In the genomic region with DNA sequence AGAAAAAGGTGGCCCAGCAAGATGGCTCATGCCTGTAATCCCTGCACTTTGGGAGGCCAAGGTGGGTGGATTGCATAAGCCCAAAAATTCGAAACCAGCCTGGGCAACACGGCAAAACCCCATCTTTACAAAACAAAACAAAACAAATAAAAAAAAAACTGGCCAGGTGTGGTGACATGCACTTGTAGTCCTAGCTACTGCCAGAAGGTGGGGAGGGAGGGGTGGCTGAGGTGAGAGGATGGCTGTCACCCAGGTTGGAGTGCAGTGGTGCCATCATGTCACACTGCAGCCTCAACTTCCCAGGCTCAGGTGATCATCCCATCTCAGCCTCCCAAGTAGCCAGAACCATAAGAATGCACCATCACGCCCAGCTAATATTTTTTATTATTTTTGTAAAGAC, we compare ENCODE assay signal across 21 cellular contexts. TPM values are rescaled to one million over a fixed set of nuclear protein-coding genes. Genes with fewer than 3 reads are reported as not detected.
DNase-seq lines count a peak whose midpoint lies in the region; ATAC-seq, FAIRE-seq and TF ChIP-seq lines count a peak whose summit lies in the region.
"Had no signal": no experiment of that assay in that cellular context is flagged by ENCODE, and none has a peak within 500 bp of the region (broad histone marks: within the 10 kb centered on the region; RNA-seq: fewer than 3 reads in every experiment).

No MANE protein-coding gene starts in this region.

- H3K4me1 ChIP-seq in thyroid gland (peaks cover 22% of the 10 kb centered on the region in 2 donors), adrenal gland (replicated peaks in 1 of 2) (no peaks in the 10 kb centered on the region), GM23248 (ENCODE audit: insufficient read depth) (no peaks in the 10 kb centered on the region)
- H3K4me1 ChIP-seq: parathyroid adenoma had no signal

- H3K4me3 Mint-ChIP-seq in activated CD4-positive, alpha-beta T cell treated with anti-CD3 and anti-CD28 coated beads for 36 hours: no peak overlapping the region
- H3K4me3 Mint-ChIP-seq: CD14-positive monocyte; naive thymus-derived CD8-positive, alpha-beta T cell had no signal

- TF ChIP-seq CTCF in bronchial epithelial cell (IDR thresholded peaks at IDR 0.05; ENCODE audit: insufficient read depth, low read length, severe bottlenecking): peak; percentile 6
- TF ChIP-seq CTCF in thyroid gland (IDR thresholded peaks at IDR 0.05): peak in 1 of 6 experiments; percentile 11
- TF ChIP-seq CTCF in adrenal gland (IDR thresholded peaks at IDR 0.05): no peak

- CTCF ChIA-PET in activated CD4-positive, alpha-beta T cell treated with anti-CD3 and anti-CD28 coated beads for 36 hours (lab: Charles Lee): interaction anchor here (0.6 to 1.5 kb wide), 4 partner anchors 13 to 77 kb away, joined by 3 read pairs; no protein-coding TSS in a partner anchor

- H3K9me2 ChIP-seq in GM23248 (ENCODE audit: insufficient read depth): no peaks in the 10 kb centered on the region

- H3K9me3 ChIP-seq in thyroid gland (no peaks in the 10 kb centered on the region), adrenal gland (replicated peaks in 1 of 3) (no peaks in the 10 kb centered on the region), GM23248 (ENCODE audit: low read depth) (no peaks in the 10 kb centered on the region)
- H3K9me3 ChIP-seq: heart left ventricle, transverse colon had no signal

- TF ChIP-seq POLR2A in thyroid gland (IDR thresholded peaks at IDR 0.05) (no peak), adrenal gland (IDR thresholded peaks at IDR 0.05) (no peak)

- POLR2A ChIA-PET in activated CD4-positive, alpha-beta T cell treated with anti-CD3 and anti-CD28 coated beads for 36 hours (lab: Charles Lee): no interaction called here

- in situ Hi-C loops in GM23248 (cut with MboI): no loop called here

- FAIRE-seq in bronchial epithelial cell (lab: Jason Lieb, UNC): no peak
- FAIRE-seq: HTR-8/SVneo had no signal

- H3K27ac ChIP-seq in thyroid gland (no peak overlapping the region), adrenal gland (no peak overlapping the region), GM23248 (no peak overlapping the region)
- H3K27ac ChIP-seq: heart left ventricle, parathyroid adenoma, transverse colon had no signal

- peaks cover 9% of the 10 kb centered on the region for H3K4me1 Mint-ChIP-seq in activated CD4-positive, alpha-beta T cell treated with anti-CD3 and anti-CD28 coated beads for 36 hours
- H3K4me1 Mint-ChIP-seq: CD14-positive monocyte had no signal

- no peaks in the 10 kb centered on the region for H3K9me3 Mint-ChIP-seq in activated CD4-positive, alpha-beta T cell treated with anti-CD3 and anti-CD28 coated beads for 36 hours (ENCODE audit: low read depth)
- H3K9me3 Mint-ChIP-seq: naive thymus-derived CD8-positive, alpha-beta T cell had no signal

- H3K36me3 Mint-ChIP-seq in activated CD4-positive, alpha-beta T cell treated with anti-CD3 and anti-CD28 coated beads for 36 hours (ENCODE audit: low read depth): no peaks in the 10 kb centered on the region

- H3K4me2 ChIP-seq in GM23248 (ENCODE audit: unreplicated experiment): no peak overlapping the region

- intact Hi-C loops in activated CD4-positive, alpha-beta T cell treated with anti-CD3 and anti-CD28 coated beads for 36 hours (cut with DNase I, micrococcal nuclease): no loop called here
- intact Hi-C loops in thyroid gland (cut with DNase I) (no loop called here), adrenal gland (cut with DNase I) (no loop called here)

- H3K27me3 ChIP-seq in bronchial epithelial cell (ENCODE audit: control insufficient read depth, insufficient read depth, low read length) (no peaks in the 10 kb centered on the region), thyroid gland (no peaks in the 10 kb centered on the region), adrenal gland (no peaks in the 10 kb centered on the region), GM23248 (replicated peaks; ENCODE audit: insufficient read depth) (no peaks in the 10 kb centered on the region)
- H3K27me3 ChIP-seq: heart left ventricle, transverse colon had no signal

- no peaks in the 10 kb centered on the region for H3K36me3 ChIP-seq in bronchial epithelial cell (ENCODE audit: control insufficient read depth, insufficient read depth, low read length)
- H3K36me3 ChIP-seq in thyroid gland: no peaks in the 10 kb centered on the region
- no peaks in the 10 kb centered on the region for H3K36me3 ChIP-seq in adrenal gland (replicated peaks in 1 of 2)
- H3K36me3 ChIP-seq in GM23248 (ENCODE audit: low read depth): no peaks in the 10 kb centered on the region
- H3K36me3 ChIP-seq: heart left ventricle, transverse colon had no signal

- no peak for ATAC-seq in activated CD4-positive, alpha-beta T cell treated with anti-CD3 and anti-CD28 coated beads for 36 hours
- ATAC-seq in HG03521 (IDR thresholded peaks at IDR 0.05; ENCODE audit: unreplicated experiment): no peak
- ATAC-seq: heart left ventricle; naive thymus-derived CD8-positive, alpha-beta T cell had no signal

- DNase-seq in activated CD4-positive, alpha-beta T cell treated with anti-CD3 and anti-CD28 coated beads for 36 hours: peak; percentile 9
- DNase-seq in activated CD4-positive, alpha-beta T cell treated with anti-CD3 and anti-CD28 coated beads for 4 hours: no peak
- DNase-seq in NCI-H2029 (lab: John Stamatoyannopoulos, UW) (peak; percentile 67), bronchial epithelial cell (ENCODE audit: low read depth) (no peak), thyroid gland (peak; percentile 27 to 34), adrenal gland (no peak), GM23248 (no peak)
- DNase-seq: ACHN; activated CD4-positive, alpha-beta T cell treated with anti-CD3 and anti-CD28 coated beads, Interleukin-2, amount 50 U/mL, for 1 hour; activated naive CD4-positive, alpha-beta T cell; aorta; effector CD8-positive, alpha-beta T cell; heart left ventricle; naive thymus-derived CD8-positive, alpha-beta T cell; NCI-H2081; stimulated activated naive CD4-positive, alpha-beta T cell treated with Interleukin-2 at 50 U/mL for 16 hours; transverse colon had no signal

- H3F3A ChIP-seq in GM23248 (ENCODE audit: insufficient read depth): peaks cover 6% of the 10 kb centered on the region; the same call in 1 of the 2 replicates

- H3K9ac ChIP-seq in GM23248: no peak overlapping the region
- H3K9ac ChIP-seq: parathyroid adenoma had no signal

- H2AFZ ChIP-seq in GM23248: no peak overlapping the region
- H2AFZ ChIP-seq: parathyroid adenoma had no signal

- H3K4me3 ChIP-seq in bronchial epithelial cell (ENCODE audit: low read depth, low read length) (no peak overlapping the region), thyroid gland (replicated peaks in 1 of 3) (no peak overlapping the region), adrenal gland (no peak overlapping the region), GM23248 (no peak overlapping the region)
- H3K4me3 ChIP-seq: heart left ventricle, transverse colon had no signal

- peaks cover 9% of the 10 kb centered on the region; the same call in 1 of the 2 replicates for H3K79me2 ChIP-seq in GM23248 (ENCODE audit: insufficient read depth)

- H3K27me3 Mint-ChIP-seq in activated CD4-positive, alpha-beta T cell treated with anti-CD3 and anti-CD28 coated beads for 36 hours: no peaks in the 10 kb centered on the region
- H3K27me3 Mint-ChIP-seq: naive thymus-derived CD8-positive, alpha-beta T cell had no signal

- no peaks in the 10 kb centered on the region for H4K20me1 ChIP-seq in GM23248 (ENCODE audit: insufficient read depth)

- 57 to 65% methylated on average over 3 of the region's 3 CpGs for WGBS in thyroid gland, 2 donors
- WGBS in adrenal gland, 4 donors: 96 to 98% (median 97%) methylated on average over 3 of the region's 3 CpGs
- 96 to 100% methylated on average over 3 of the region's 3 CpGs for WGBS in GM23248 (ENCODE audit: low coverage in 1 of 2, low lambda C conversion rate in 2 of 2, missing lambda C conversion rate in 2 of 2), 2 experiments

- no peak overlapping the region for H3K27ac Mint-ChIP-seq in activated CD4-positive, alpha-beta T cell treated with anti-CD3 and anti-CD28 coated beads for 36 hours
- H3K27ac Mint-ChIP-seq: CD14-positive monocyte; naive thymus-derived CD8-positive, alpha-beta T cell had no signal

RNA-seq across cellular contexts. Expression of a gene that starts 22.8 kb away (rescaled TPM):
- total RNA-seq in activated CD4-positive, alpha-beta T cell treated with anti-CD3 and anti-CD28 coated beads for 36 hours: 10 to 100 TPM; 57.4 to 71.6 TPM
- 19.2 and 22.7 TPM in 2 replicates for total RNA-seq in bronchial epithelial cell
- total RNA-seq in thyroid gland: 100 to 1,000 TPM; 118 to 244 (median 131) TPM
- 100 to 1,000 TPM in 3 of 8 donors, 10 to 100 TPM in 5; 49.0 to 146 (median 81.4) TPM for total RNA-seq in adrenal gland
- polyA plus RNA-seq in adrenal gland: 10 to 100 TPM; 33.4 to 75.9 (median 41.6) TPM
- 9.5 and 26.0 TPM in 2 replicates for total RNA-seq in GM23248 (2014; rRNA removed; shearing (Covaris generic))
- 20.3 and 26.2 TPM in 2 replicates for polyA plus RNA-seq in GM23248 (2016; fragmentation: Nextera tagmentation; extraction: Ambion mirVana)

Comparison
In these comparisons a context has a peak if more than half of its experiments do, and no peak if none do; other contexts are left out.
1. DNase-seq: peak in activated CD4-positive, alpha-beta T cell treated with anti-CD3 and anti-CD28 coated beads for 36 hours (single experiment), NCI-H2029 (single experiment) and thyroid gland (2 of 2); none in activated CD4-positive, alpha-beta T cell treated with anti-CD3 and anti-CD28 coated beads for 4 hours (0 of 2), bronchial epithelial cell (single experiment), adrenal gland (0 of 7) and GM23248 (single experiment).